Comparison of ENCODE assay signal across 9 cellular contexts in the genomic region with DNA sequence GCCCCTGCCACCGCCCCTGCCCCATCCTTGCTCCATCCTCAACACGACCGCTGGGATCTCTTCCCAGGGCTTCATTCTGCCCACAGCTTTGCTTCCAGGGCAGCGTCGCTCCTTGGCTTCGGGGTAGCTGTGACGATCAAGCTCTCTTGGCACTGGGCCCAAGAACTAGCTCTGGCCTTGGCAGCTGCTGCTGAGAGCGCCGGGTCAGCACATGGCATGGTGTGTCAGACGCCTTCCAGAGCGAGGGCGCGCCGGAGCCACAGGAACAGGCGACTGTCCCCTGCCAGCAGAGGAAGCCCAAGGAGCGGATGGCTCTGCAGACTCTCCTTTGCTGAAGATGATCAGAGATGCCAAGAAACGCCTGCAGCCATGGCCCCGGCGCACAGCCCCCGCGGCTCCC. TPM values are rescaled to one million over a fixed set of nuclear protein-coding genes. Genes with fewer than 3 reads are reported as not detected.
DNase-seq lines count a peak whose midpoint lies in the region; ATAC-seq and TF ChIP-seq lines count a peak whose summit lies in the region.
"Had no signal": no experiment of that assay in that cellular context is flagged by ENCODE, and none has a peak within 500 bp of the region (broad histone marks: within the 10 kb centered on the region; RNA-seq: fewer than 3 reads in every experiment).

No MANE protein-coding gene starts in this region.

- TF ChIP-seq CTCF in CD14-positive monocyte (IDR thresholded peaks at IDR 0.05) (no peak), gastroesophageal sphincter (IDR thresholded peaks at IDR 0.05) (no peak), prostate gland (IDR thresholded peaks at IDR 0.05) (no peak)

- H3K4me3 Mint-ChIP-seq in CD14-positive monocyte (no peak overlapping the region), T-helper 17 cell (peak overlapping the region; percentile 9)
- H3K4me3 Mint-ChIP-seq in activated T-cell treated with anti-CD3 and anti-CD28 coated beads, Interleukin-2, amount 50 U/mL, for 4 hours, result no peak overlapping the region
- H3K4me3 Mint-ChIP-seq in activated T-helper 1 cell treated with anti-CD3 and anti-CD28 coated beads, Interleukin-12 subunit alpha, Interleukin-12 subunit beta, Interleukin-2, Interleukin-4 antibody, amounts not matched to agents 30 ng/mL and 10 ng/mL and 1 ng/mL, durations not matched to agents 14 hours and 24 hours and 36 hours, result no peak overlapping the region

- intact Hi-C loops in CD14-positive monocyte (cut with micrococcal nuclease), result no loop called here
- intact Hi-C loops in prostate gland (cut with DNase I), result no loop called here
- intact Hi-C loops in activated T-helper 1 cell treated with anti-CD3 and anti-CD28 coated beads, Interleukin-12 subunit alpha, Interleukin-12 subunit beta, Interleukin-2, Interleukin-4 antibody, amounts not matched to agents 30 ng/mL and 10 ng/mL and 1 ng/mL, durations not matched to agents 14 hours and 24 hours and 36 hours (cut with micrococcal nuclease), result no loop called here

- no peaks in the 10 kb centered on the region for H3K27me3 Mint-ChIP-seq in CD14-positive monocyte (ENCODE audit: low read depth in 3 of 3)
- no peaks in the 10 kb centered on the region for H3K27me3 Mint-ChIP-seq in T-helper 17 cell
- H3K27me3 Mint-ChIP-seq in activated T-cell treated with anti-CD3 and anti-CD28 coated beads, Interleukin-2, amount 50 U/mL, for 4 hours (ENCODE audit: low read depth), result no peaks in the 10 kb centered on the region
- H3K27me3 Mint-ChIP-seq in activated T-helper 1 cell treated with anti-CD3 and anti-CD28 coated beads, Interleukin-12 subunit alpha, Interleukin-12 subunit beta, Interleukin-2, Interleukin-4 antibody, amounts not matched to agents 30 ng/mL and 10 ng/mL and 1 ng/mL, durations not matched to agents 14 hours and 24 hours and 36 hours (ENCODE audit: insufficient read depth), result no peaks in the 10 kb centered on the region

- H3K4me3 ChIP-seq in gastroesophageal sphincter (no peak overlapping the region), prostate gland (no peak overlapping the region)

- H3K9me3 Mint-ChIP-seq in CD14-positive monocyte, result no peaks in the 10 kb centered on the region
- H3K9me3 Mint-ChIP-seq in activated T-cell treated with anti-CD3 and anti-CD28 coated beads, Interleukin-2, amount 50 U/mL, for 4 hours, result no peaks in the 10 kb centered on the region
- no peaks in the 10 kb centered on the region for H3K9me3 Mint-ChIP-seq in activated T-helper 1 cell treated with anti-CD3 and anti-CD28 coated beads, Interleukin-12 subunit alpha, Interleukin-12 subunit beta, Interleukin-2, Interleukin-4 antibody, amounts not matched to agents 30 ng/mL and 10 ng/mL and 1 ng/mL, durations not matched to agents 14 hours and 24 hours and 36 hours

- DNase-seq in CD14-positive monocyte (ENCODE audit: low spot score), result no peak
- no peak for DNase-seq in T-helper 17 cell
- DNase-seq in prostate gland (ENCODE audit: low spot score), result peak; percentile 29
- no peak for DNase-seq in activated T-cell treated with anti-CD3 and anti-CD28 coated beads, Interleukin-2, amount 50 U/mL, for 4 hours
- no peak for DNase-seq in SW 1271 (lab: John Stamatoyannopoulos, UW)
- DNase-seq in activated T-helper 1 cell treated with anti-CD3 and anti-CD28 coated beads, Interleukin-12 subunit alpha, Interleukin-12 subunit beta, Interleukin-2, Interleukin-4 antibody, amounts not matched to agents 30 ng/mL and 10 ng/mL and 1 ng/mL, durations not matched to agents 14 hours and 24 hours and 36 hours (ENCODE audit: low spot score), result no peak
- no peak for DNase-seq in NCI-H187 (lab: John Stamatoyannopoulos, UW)
- DNase-seq: NCI-H1436 had no signal

- H3K9me3 ChIP-seq in T-helper 17 cell (ENCODE audit: control insufficient read depth, low read length, poor library complexity, severe bottlenecking) (no peaks in the 10 kb centered on the region), gastroesophageal sphincter (no peaks in the 10 kb centered on the region), prostate gland (no peaks in the 10 kb centered on the region)

- H3K36me3 ChIP-seq in gastroesophageal sphincter (peaks cover 0 to 82% of the 10 kb centered on the region in 2 donors), prostate gland (peaks cover 0 to 18% of the 10 kb centered on the region in 2 donors)

- H3K27ac ChIP-seq in gastroesophageal sphincter, result peak overlapping the region in 3 of 4 donors; percentile 67 to 74 (median 74)
- H3K27ac ChIP-seq in prostate gland, result peak overlapping the region; percentile 26 to 42

- ATAC-seq in T-helper 17 cell, result no peak
- ATAC-seq in gastroesophageal sphincter, result peak; percentile 81
- ATAC-seq in activated T-cell treated with anti-CD3 and anti-CD28 coated beads, Interleukin-2, amount 50 U/mL, for 4 hours, result no peak

- H3K4me1 Mint-ChIP-seq in CD14-positive monocyte (peaks cover 10% of the 10 kb centered on the region), T-helper 17 cell (peaks cover 18% of the 10 kb centered on the region)
- H3K4me1 Mint-ChIP-seq in activated T-cell treated with anti-CD3 and anti-CD28 coated beads, Interleukin-2, amount 50 U/mL, for 4 hours (ENCODE audit: low read depth), result peaks cover 22% of the 10 kb centered on the region
- peaks cover 9% of the 10 kb centered on the region for H3K4me1 Mint-ChIP-seq in activated T-helper 1 cell treated with anti-CD3 and anti-CD28 coated beads, Interleukin-12 subunit alpha, Interleukin-12 subunit beta, Interleukin-2, Interleukin-4 antibody, amounts not matched to agents 30 ng/mL and 10 ng/mL and 1 ng/mL, durations not matched to agents 14 hours and 24 hours and 36 hours (ENCODE audit: low read depth)

- no CpG with 5 or more reads among the region's 21 CpGs for WGBS in gastroesophageal sphincter (ENCODE audit: low coverage in 1 of 2), 2 donors
- WGBS in prostate gland, result 41% methylated on average over 18 of the region's 21 CpGs

- H3K27ac Mint-ChIP-seq in CD14-positive monocyte (peak overlapping the region in 4 of 7 donors; percentile 13 to 81 (median 65)), T-helper 17 cell (peak overlapping the region; percentile 60)
- no peak overlapping the region for H3K27ac Mint-ChIP-seq in activated T-helper 1 cell treated with anti-CD3 and anti-CD28 coated beads, Interleukin-12 subunit alpha, Interleukin-12 subunit beta, Interleukin-2, Interleukin-4 antibody, amounts not matched to agents 30 ng/mL and 10 ng/mL and 1 ng/mL, durations not matched to agents 14 hours and 24 hours and 36 hours

- peaks cover 78 to 98% of the 10 kb centered on the region in 2 donors for H3K36me3 Mint-ChIP-seq in CD14-positive monocyte
- no peaks in the 10 kb centered on the region for H3K36me3 Mint-ChIP-seq in T-helper 17 cell (ENCODE audit: low read depth)
- H3K36me3 Mint-ChIP-seq in activated T-cell treated with anti-CD3 and anti-CD28 coated beads, Interleukin-2, amount 50 U/mL, for 4 hours (ENCODE audit: insufficient read depth), result peaks cover 14% of the 10 kb centered on the region
- H3K36me3 Mint-ChIP-seq in activated T-helper 1 cell treated with anti-CD3 and anti-CD28 coated beads, Interleukin-12 subunit alpha, Interleukin-12 subunit beta, Interleukin-2, Interleukin-4 antibody, amounts not matched to agents 30 ng/mL and 10 ng/mL and 1 ng/mL, durations not matched to agents 14 hours and 24 hours and 36 hours (ENCODE audit: low read depth), result peaks cover 27% of the 10 kb centered on the region

- peaks cover 0 to 42% (median 19%) of the 10 kb centered on the region in 3 donors for H3K4me1 ChIP-seq in gastroesophageal sphincter
- peaks cover 17% of the 10 kb centered on the region for H3K4me1 ChIP-seq in prostate gland (replicated peaks)

- no peak for TF ChIP-seq EP300 in gastroesophageal sphincter (IDR thresholded peaks at IDR 0.05)

- H3K27me3 ChIP-seq in gastroesophageal sphincter (no peaks in the 10 kb centered on the region), prostate gland (replicated peaks; ENCODE audit: insufficient read depth) (no peaks in the 10 kb centered on the region)

- no peak for TF ChIP-seq POLR2A in gastroesophageal sphincter (IDR thresholded peaks at IDR 0.05)
- TF ChIP-seq POLR2A in prostate gland (IDR thresholded peaks at IDR 0.05), result no peak

RNA-seq across cellular contexts. Expression of gene RAB35, which starts 15.9 kb away (rescaled TPM):
- polyA plus RNA-seq in CD14-positive monocyte, result 10 to 100 TPM; 20.4 to 21.6 TPM
- total RNA-seq in T-helper 17 cell (10 to 100 TPM; 53.3 to 64.9 TPM), gastroesophageal sphincter (10 to 100 TPM; 37.5 to 42.3 (median 41.7) TPM), prostate gland (10 to 100 TPM; 26.6 to 41.1 TPM)
- total RNA-seq in activated T-cell treated with anti-CD3 and anti-CD28 coated beads, Interleukin-2, amount 50 U/mL, for 4 hours, result 10 to 100 TPM; 70.4 to 90.8 (median 74.6) TPM
- total RNA-seq in activated T-helper 1 cell treated with anti-CD3 and anti-CD28 coated beads, Interleukin-12 subunit alpha, Interleukin-12 subunit beta, Interleukin-2, Interleukin-4 antibody, amounts not matched to agents 30 ng/mL and 10 ng/mL and 1 ng/mL, durations not matched to agents 14 hours and 24 hours and 36 hours, result 89.2 and 94.2 TPM in 2 replicates
